Comparison of ENCODE assay signal across 11 cellular contexts in the genomic region with DNA sequence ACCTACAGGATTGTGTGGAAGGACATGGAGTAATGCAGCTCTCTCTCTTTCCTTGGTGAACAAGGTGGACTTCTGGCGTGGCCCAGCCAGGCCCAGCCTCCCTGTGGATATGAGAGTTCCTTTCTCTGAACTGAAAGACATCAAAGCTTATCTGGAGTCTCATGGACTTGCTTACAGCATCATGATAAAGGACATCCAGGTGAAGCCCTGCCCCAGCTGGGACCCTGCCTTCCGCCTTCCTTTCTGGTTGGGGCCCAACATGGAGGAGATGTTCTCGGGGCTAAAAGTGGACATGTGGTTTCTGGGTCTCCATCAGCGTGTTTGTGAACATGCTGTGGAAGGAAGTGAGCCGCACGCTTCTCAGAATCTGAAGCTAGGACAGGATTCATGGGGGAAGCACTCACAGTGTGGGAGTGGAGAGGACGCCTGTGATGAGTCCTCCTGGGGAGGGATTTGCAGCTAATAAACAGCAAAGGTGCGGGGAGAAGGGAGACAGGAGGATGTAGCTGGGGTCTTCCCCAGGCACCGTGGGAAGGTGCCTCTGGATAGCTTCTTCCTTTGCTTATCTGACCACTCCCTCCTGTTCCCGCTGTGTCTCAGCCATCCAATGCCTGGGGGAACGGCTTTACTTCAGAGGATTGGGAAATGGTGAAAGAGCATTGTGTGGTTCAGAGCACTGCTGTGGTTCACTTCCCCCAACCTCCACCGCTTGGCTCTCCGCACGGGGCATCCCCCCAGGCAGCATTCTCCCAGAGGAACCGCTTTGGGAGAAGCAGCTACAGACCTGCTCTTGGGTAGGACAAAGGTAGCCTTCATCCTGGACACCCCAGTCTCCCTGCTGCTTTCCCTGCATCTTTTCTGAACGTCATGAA. TPM values are rescaled to one million over a fixed set of nuclear protein-coding genes. Genes with fewer than 3 reads are reported as not detected.
A peak's percentile ranks its signal among the peaks of the same experiment; 100 is the strongest.
DNase-seq lines count a peak whose midpoint lies in the region; ATAC-seq, FAIRE-seq and TF ChIP-seq lines count a peak whose summit lies in the region.
"Had no signal": no experiment of that assay in that cellular context is flagged by ENCODE, and none has a peak within 500 bp of the region (broad histone marks: within the 10 kb centered on the region; RNA-seq: fewer than 3 reads in every experiment).

No MANE protein-coding gene starts in this region.

- H2AFZ ChIP-seq in SK-N-SH (ENCODE audit: low read depth), result no peak overlapping the region

- FAIRE-seq in TTC549 (lab: Jason Lieb, UNC), result peak; percentile 79
- FAIRE-seq: HTR-8/SVneo had no signal

- no peaks in the 10 kb centered on the region for H3K79me2 ChIP-seq in SK-N-SH (ENCODE audit: insufficient read depth)

- no peak for TF ChIP-seq RAD21 in SK-N-SH (IDR thresholded peaks at IDR 0.05; ENCODE audit: low read length)

- no peaks in the 10 kb centered on the region for H4K20me1 ChIP-seq in SK-N-SH (ENCODE audit: insufficient read depth)

- H3K4me3 ChIP-seq in SK-N-SH (ENCODE audit: low read depth in 2 of 2, low read length in 1 of 2) (no peak overlapping the region), thyroid gland (replicated peaks in 1 of 3) (no peak overlapping the region), Peyer's patch (no peak overlapping the region)

- CTCF ChIA-PET in SK-N-SH (lab: Yijun Ruan, JAX), result interaction anchor here (1.0 kb wide), 2 partner anchors 66 to 278 kb away, joined by 3 to 4 read pairs; no protein-coding TSS in a partner anchor

- intact Hi-C loops in left ventricle myocardium superior (cut with micrococcal nuclease) (no loop called here), thyroid gland (cut with DNase I) (no loop called here)

- TF ChIP-seq EP300 in SK-N-SH (IDR thresholded peaks at IDR 0.05; ENCODE audit: borderline replicate concordance in 1 of 2, low read depth in 1 of 2, low read length in 1 of 2), result no peak

- WGBS in SK-N-SH (ENCODE audit: low lambda C conversion rate), result 86% methylated on average over 16 of the region's 16 CpGs
- WGBS in thyroid gland, 2 donors, result 77 to 80% methylated on average over 16 of the region's 16 CpGs

- ATAC-seq in SK-N-SH treated with all-trans-retinoic acid at 6 μM for 48 hours, result no peak
- ATAC-seq in left ventricle myocardium superior, result peak; percentile 55
- ATAC-seq in HG02610 (IDR thresholded peaks at IDR 0.05; ENCODE audit: unreplicated experiment), result no peak
- ATAC-seq: effector memory CD8-positive, alpha-beta T cell had no signal

- peaks cover 4 to 12% of the 10 kb centered on the region in 2 experiments; a peak in 3 of 4 replicates for H3K4me1 ChIP-seq in SK-N-SH (ENCODE audit: control insufficient read depth in 1 of 2, insufficient read depth in 2 of 2, low read depth in 1 of 2, low read length in 1 of 2)
- peaks cover 5% of the 10 kb centered on the region in 2 donors for H3K4me1 ChIP-seq in thyroid gland
- peaks cover 0 to 3% (median 0%) of the 10 kb centered on the region in 4 donors for H3K4me1 ChIP-seq in Peyer's patch

- no peaks in the 10 kb centered on the region for H3K9me3 ChIP-seq in SK-N-SH
- H3K9me3 ChIP-seq in thyroid gland, result no peaks in the 10 kb centered on the region
- no peaks in the 10 kb centered on the region for H3K9me3 ChIP-seq in Peyer's patch

- DNase-seq in SK-N-SH (peak; percentile 25), left ventricle myocardium superior (no peak), thyroid gland (no peak), glomerular visceral epithelial cell (ENCODE audit: extremely low spot score) (no peak), Peyer's patch (no peak)
- DNase-seq: effector memory CD8-positive, alpha-beta T cell had no signal

- TF ChIP-seq CTCF in SK-N-SH (IDR thresholded peaks at IDR 0.05), result no peak
- no peak for TF ChIP-seq CTCF in thyroid gland (IDR thresholded peaks at IDR 0.05)
- TF ChIP-seq CTCF in Peyer's patch (IDR thresholded peaks at IDR 0.05), result no peak

- TF ChIP-seq POLR2A in thyroid gland (IDR thresholded peaks at IDR 0.05) (no peak), Peyer's patch (IDR thresholded peaks at IDR 0.05) (no peak)

- no peaks in the 10 kb centered on the region for H3K27me3 ChIP-seq in SK-N-SH (ENCODE audit: insufficient read depth)
- H3K27me3 ChIP-seq in thyroid gland, result no peaks in the 10 kb centered on the region
- H3K27me3 ChIP-seq in Peyer's patch, result no peaks in the 10 kb centered on the region

- H3F3A ChIP-seq in SK-N-SH (replicated peaks; ENCODE audit: insufficient read depth), result peaks cover 7% of the 10 kb centered on the region

- no peak overlapping the region for H3K4me2 ChIP-seq in SK-N-SH

- no peak overlapping the region for H3K9ac ChIP-seq in SK-N-SH

- H3K27ac ChIP-seq in SK-N-SH (ENCODE audit: low read depth in 2 of 2, low read length in 1 of 2) (no peak overlapping the region), thyroid gland (peak overlapping the region in 2 of 3 donors; percentile 19 to 50), Peyer's patch (peak overlapping the region in 1 of 4 donors; percentile 52)

- no peaks in the 10 kb centered on the region for H3K9me2 ChIP-seq in SK-N-SH

- no peaks in the 10 kb centered on the region for H3K36me3 ChIP-seq in SK-N-SH (replicated peaks in 1 of 2; ENCODE audit: control insufficient read depth in 1 of 2, insufficient read depth in 2 of 2, low read length in 1 of 2)
- H3K36me3 ChIP-seq in thyroid gland, result no peaks in the 10 kb centered on the region
- no peaks in the 10 kb centered on the region for H3K36me3 ChIP-seq in Peyer's patch

- POLR2A ChIA-PET in SK-N-SH (lab: Yijun Ruan, JAX), result no interaction called here

TF ChIP-seq in SK-N-SH, 30 proteins besides CTCF, POLR2A, EP300 and RAD21:
- TF ChIP-seq RXRA (IDR thresholded peaks at IDR 0.05; ENCODE audit: borderline replicate concordance, low read depth), result no peak

TF ChIP-seq in SK-N-SH treated with all-trans-retinoic acid at 6 μM for 48 hours, 23 proteins besides CTCF, POLR2A, EP300 and RAD21 (continues in another document):
- TF ChIP-seq, protein P1, sequence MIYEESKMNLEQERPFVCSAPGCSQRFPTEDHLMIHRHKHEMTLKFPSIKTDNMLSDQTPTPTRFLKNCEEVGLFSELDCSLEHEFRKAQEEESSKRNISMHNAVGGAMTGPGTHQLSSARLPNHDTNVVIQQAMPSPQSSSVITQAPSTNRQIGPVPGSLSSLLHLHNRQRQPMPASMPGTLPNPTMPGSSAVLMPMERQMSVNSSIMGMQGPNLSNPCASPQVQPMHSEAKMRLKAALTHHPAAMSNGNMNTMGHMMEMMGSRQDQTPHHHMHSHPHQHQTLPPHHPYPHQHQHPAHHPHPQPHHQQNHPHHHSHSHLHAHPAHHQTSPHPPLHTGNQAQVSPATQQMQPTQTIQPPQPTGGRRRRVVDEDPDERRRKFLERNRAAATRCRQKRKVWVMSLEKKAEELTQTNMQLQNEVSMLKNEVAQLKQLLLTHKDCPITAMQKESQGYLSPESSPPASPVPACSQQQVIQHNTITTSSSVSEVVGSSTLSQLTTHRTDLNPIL (CRISPR knock-in tag; IDR thresholded peaks at IDR 0.05; ENCODE audit: low read depth), result no peak
- TF ChIP-seq, protein P2, sequence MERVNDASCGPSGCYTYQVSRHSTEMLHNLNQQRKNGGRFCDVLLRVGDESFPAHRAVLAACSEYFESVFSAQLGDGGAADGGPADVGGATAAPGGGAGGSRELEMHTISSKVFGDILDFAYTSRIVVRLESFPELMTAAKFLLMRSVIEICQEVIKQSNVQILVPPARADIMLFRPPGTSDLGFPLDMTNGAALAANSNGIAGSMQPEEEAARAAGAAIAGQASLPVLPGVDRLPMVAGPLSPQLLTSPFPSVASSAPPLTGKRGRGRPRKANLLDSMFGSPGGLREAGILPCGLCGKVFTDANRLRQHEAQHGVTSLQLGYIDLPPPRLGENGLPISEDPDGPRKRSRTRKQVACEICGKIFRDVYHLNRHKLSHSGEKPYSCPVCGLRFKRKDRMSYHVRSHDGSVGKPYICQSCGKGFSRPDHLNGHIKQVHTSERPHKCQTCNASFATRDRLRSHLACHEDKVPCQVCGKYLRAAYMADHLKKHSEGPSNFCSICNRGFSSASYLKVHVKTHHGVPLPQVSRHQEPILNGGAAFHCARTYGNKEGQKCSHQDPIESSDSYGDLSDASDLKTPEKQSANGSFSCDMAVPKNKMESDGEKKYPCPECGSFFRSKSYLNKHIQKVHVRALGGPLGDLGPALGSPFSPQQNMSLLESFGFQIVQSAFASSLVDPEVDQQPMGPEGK (CRISPR knock-in tag; IDR thresholded peaks at IDR 0.05; ENCODE audit: borderline replicate concordance), result no peak
- no peak for TF ChIP-seq TOX (CRISPR knock-in tag; IDR thresholded peaks at IDR 0.05; ENCODE audit: borderline replicate concordance)
- TF ChIP-seq TCF4 (CRISPR knock-in tag; IDR thresholded peaks at IDR 0.05; ENCODE audit: borderline replicate concordance), result no peak
- no peak for TF ChIP-seq OSR1 (CRISPR knock-in tag; IDR thresholded peaks at IDR 0.05)
- TF ChIP-seq ZFP3 (CRISPR knock-in tag; IDR thresholded peaks at IDR 0.05), result no peak
- TF ChIP-seq, protein P3, sequence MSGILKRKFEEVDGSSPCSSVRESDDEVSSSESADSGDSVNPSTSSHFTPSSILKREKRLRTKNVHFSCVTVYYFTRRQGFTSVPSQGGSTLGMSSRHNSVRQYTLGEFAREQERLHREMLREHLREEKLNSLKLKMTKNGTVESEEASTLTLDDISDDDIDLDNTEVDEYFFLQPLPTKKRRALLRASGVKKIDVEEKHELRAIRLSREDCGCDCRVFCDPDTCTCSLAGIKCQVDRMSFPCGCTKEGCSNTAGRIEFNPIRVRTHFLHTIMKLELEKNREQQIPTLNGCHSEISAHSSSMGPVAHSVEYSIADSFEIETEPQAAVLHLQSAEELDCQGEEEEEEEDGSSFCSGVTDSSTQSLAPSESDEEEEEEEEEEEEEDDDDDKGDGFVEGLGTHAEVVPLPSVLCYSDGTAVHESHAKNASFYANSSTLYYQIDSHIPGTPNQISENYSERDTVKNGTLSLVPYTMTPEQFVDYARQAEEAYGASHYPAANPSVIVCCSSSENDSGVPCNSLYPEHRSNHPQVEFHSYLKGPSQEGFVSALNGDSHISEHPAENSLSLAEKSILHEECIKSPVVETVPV (CRISPR knock-in tag; IDR thresholded peaks at IDR 0.05), result no peak
- no peak for TF ChIP-seq ZNF565 (CRISPR knock-in tag; conservative IDR thresholded peaks at IDR 0.05; ENCODE audit: low read depth)

RNA-seq across cellular contexts. Expression of a gene that starts 5.5 kb away (rescaled TPM):
- polyA plus RNA-seq in SK-N-SH (2012; rRNA removed), result 0.86 and 1.3 TPM in 2 replicates
- 0.19 and 0.29 TPM in 2 replicates for polyA plus RNA-seq in SK-N-SH (2012; cell fraction: cytosol; rRNA removed)
- polyA plus RNA-seq in SK-N-SH (2012; cell fraction: nucleus; rRNA removed), result 2.2 and 4.6 TPM in 2 replicates
- total RNA-seq in left ventricle myocardium superior (not detected), thyroid gland (not detected), Peyer's patch (not detected)

RNA-seq across cellular contexts. Expression of a gene that starts 30.1 kb away (rescaled TPM):
- 0.05 and 0.24 TPM in 2 replicates for polyA plus RNA-seq in SK-N-SH (2012; rRNA removed)
- 0.06 and 0.12 TPM in 2 replicates for polyA plus RNA-seq in SK-N-SH (2012; cell fraction: cytosol; rRNA removed)
- 0.19 and 0.36 TPM in 2 replicates for polyA plus RNA-seq in SK-N-SH (2012; cell fraction: nucleus; rRNA removed)
- not detected for total RNA-seq in left ventricle myocardium superior
- total RNA-seq in thyroid gland, result 1 to 10 TPM in 1 of 4 donors, not detected in 3; 1.3 TPM
- total RNA-seq in Peyer's patch, result not detected
- total RNA-seq: activated T-helper 1 cell treated with anti-CD3 and anti-CD28 coated beads, Interleukin-12 subunit alpha, Interleukin-12 subunit beta, Interleukin-2, Interleukin-4 antibody, amounts not matched to agents 30 ng/mL and 10 ng/mL and 1 ng/mL, durations not matched to agents 14 hours and 24 hours and 36 hours had no signal

RNA-seq across cellular contexts. Expression of a gene that starts 57.2 kb away (rescaled TPM):
- polyA plus RNA-seq in SK-N-SH (2012; rRNA removed), result 176 and 243 TPM in 2 replicates
- polyA plus RNA-seq in SK-N-SH (2012; cell fraction: cytosol; rRNA removed), result 108 and 129 TPM in 2 replicates
- 529 and 562 TPM in 2 replicates for polyA plus RNA-seq in SK-N-SH (2012; cell fraction: nucleus; rRNA removed)
- total RNA-seq in left ventricle myocardium superior (0.77 TPM), thyroid gland (not detected), Peyer's patch (not detected)
- total RNA-seq: activated T-helper 1 cell treated with anti-CD3 and anti-CD28 coated beads, Interleukin-12 subunit alpha, Interleukin-12 subunit beta, Interleukin-2, Interleukin-4 antibody, amounts not matched to agents 30 ng/mL and 10 ng/mL and 1 ng/mL, durations not matched to agents 14 hours and 24 hours and 36 hours had no signal

Comparison
In these comparisons a context has a peak if more than half of its experiments do, and no peak if none do; other contexts are left out.
1. H3K27ac ChIP-seq: peak in thyroid gland (2 of 3); none in SK-N-SH (0 of 2).